In the genomic region with DNA sequence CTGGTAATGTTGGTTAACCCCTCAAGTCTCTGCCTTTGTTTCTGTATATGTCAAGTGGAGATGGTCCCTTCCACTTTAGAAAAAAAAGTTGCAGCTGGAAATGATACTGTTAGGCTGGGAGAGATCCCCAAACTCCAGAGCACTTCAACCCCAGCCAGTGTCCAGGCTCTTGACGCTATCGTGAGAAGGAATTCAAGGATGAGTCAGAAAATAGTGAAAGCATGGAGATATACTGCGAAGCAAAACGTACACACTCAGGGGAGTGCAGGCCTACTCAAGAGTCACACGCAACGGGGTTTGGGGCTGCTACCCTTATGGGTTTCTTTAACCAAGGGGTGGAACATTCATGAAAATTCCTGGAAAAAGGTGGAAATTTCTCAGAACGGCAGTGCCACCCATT, we compare ENCODE assay signal across 28 cellular contexts. TPM values are rescaled to one million over a fixed set of nuclear protein-coding genes. Genes with fewer than 3 reads are reported as not detected.
"Had no signal": no experiment of that assay in that cellular context is flagged by ENCODE, and none has a peak within 500 bp of the region (broad histone marks: within the 10 kb centered on the region; RNA-seq: fewer than 3 reads in every experiment).

No MANE protein-coding gene starts in this region.

- H3K4me1 ChIP-seq: foreskin keratinocyte, suprapubic skin, tibial artery, upper lobe of left lung, uterus had no signal

- H3K9ac ChIP-seq: neural progenitor cell had no signal

- H3K27me3 ChIP-seq: dorsolateral prefrontal cortex, foreskin keratinocyte, heart left ventricle, neural progenitor cell, ovary, suprapubic skin, tibial artery, upper lobe of left lung, uterus had no signal

- DNase-seq: dorsolateral prefrontal cortex; effector CD8-positive, alpha-beta T cell; foreskin keratinocyte; heart left ventricle; hippocampal formation; islet precursor cell; mammary epithelial cell; midbrain; nucleus accumbens; right cardiac atrium; small intestine; stimulated activated CD4-positive, alpha-beta T cell treated with anti-CD3 and anti-CD28 coated beads, Interleukin-2, amount 100 ng/mL, for 48 hours; stimulated activated CD8-positive, alpha-beta memory T cell treated with anti-CD3 and anti-CD28 coated beads, Interleukin-4, amount 100 ng/mL, for 48 hours; stimulated activated naive CD8-positive, alpha-beta T cell treated with anti-CD3 and anti-CD28 coated beads, Interleukin-15, Interleukin-2, amounts not matched to agents 100 U/mL and 50 U/mL, for 24 hours; tibial artery; upper lobe of left lung; uterus had no signal

- H3K4me2 ChIP-seq: neural progenitor cell had no signal

- H2AFZ ChIP-seq: neural progenitor cell had no signal

- ATAC-seq: esophagus mucosa; foreskin keratinocyte; left lobe of liver; natural killer cell treated with Interleukin-12 subunit alpha and Interleukin-12 subunit beta and Interleukin-15 and Interleukin-18, amount 100 ng/mL, for 72 hours; stimulated activated effector memory CD8-positive, alpha-beta T cell treated with anti-CD3 and anti-CD28 coated beads, Interleukin-12 subunit alpha, Interleukin-12 subunit beta, amount 100 ng/mL, for 72 hours; stimulated activated naive CD8-positive, alpha-beta T cell treated with anti-CD3 and anti-CD28 coated beads, Interleukin-15, Interleukin-2, amounts not matched to agents 100 U/mL and 50 U/mL, for 24 hours had no signal

- H3K4me3 ChIP-seq: coronary artery, dorsolateral prefrontal cortex, heart left ventricle, neural progenitor cell, ovary, suprapubic skin, tibial artery, upper lobe of left lung, uterus had no signal

- H3K9me3 ChIP-seq: heart left ventricle, ovary, suprapubic skin, tibial artery, upper lobe of left lung, uterus had no signal

- H3K27ac ChIP-seq: coronary artery, dorsolateral prefrontal cortex, foreskin keratinocyte, heart left ventricle, neural progenitor cell, suprapubic skin, tibial artery, upper lobe of left lung, uterus had no signal

- H3K36me3 ChIP-seq: heart left ventricle, neural progenitor cell, ovary, upper lobe of left lung, uterus had no signal

RNA-seq across cellular contexts. Expression of gene KCNV2, which starts 24.9 kb away (rescaled TPM):
- total RNA-seq: cerebellum; esophagus mucosa; foreskin keratinocyte; heart left ventricle; left lobe of liver; lower leg skin; mammary epithelial cell; natural killer cell treated with Interleukin-12 subunit alpha and Interleukin-12 subunit beta and Interleukin-15 and Interleukin-18, amount 100 ng/mL, for 72 hours; ovary; progenitor cell of endocrine pancreas; right cardiac atrium; suprapubic skin; upper lobe of left lung; uterus had no signal
- polyA plus RNA-seq: foreskin keratinocyte, heart left ventricle, mammary epithelial cell, ovary, right cardiac atrium, small intestine had no signal
